ENCODE assay signal across 1 cellular context in genomic region chr9:17130285-17130684, GRCh38.
TF ChIP-seq lines count a peak whose summit lies in the region.

No MANE protein-coding gene starts in this region.

TF ChIP-seq in GM23338, 12 proteins besides CTCF, POLR2A, EP300 and RAD21 (continued from another document):
- TF ChIP-seq ETS1 (IDR thresholded peaks at IDR 0.05) (no peak), EZH2phosphoT487 (IDR thresholded peaks at IDR 0.05; ENCODE audit: unreplicated experiment) (no peak), ZNF331 (CRISPR knock-in tag; IDR thresholded peaks at IDR 0.05; ENCODE audit: low read depth) (no peak), ZNF462 (CRISPR knock-in tag; IDR thresholded peaks at IDR 0.05) (no peak), EZH2 (IDR thresholded peaks at IDR 0.05; ENCODE audit: low read depth, unreplicated experiment) (no peak), POLR2AphosphoS5 (IDR thresholded peaks at IDR 0.05; ENCODE audit: low read depth) (no peak), STAT1 (IDR thresholded peaks at IDR 0.05; ENCODE audit: unreplicated experiment) (no peak), CREB1 (CRISPR knock-in tag; IDR thresholded peaks at IDR 0.05; ENCODE audit: low read depth) (no peak)
